8 cellular contexts compared by ENCODE assay signal in genomic region chr20:44885392-44886275, GRCh38. TPM values are rescaled to one million over a fixed set of nuclear protein-coding genes. Genes with fewer than 3 reads are reported as not detected.
DNase-seq lines count a peak whose midpoint lies in the region; ATAC-seq and TF ChIP-seq lines count a peak whose summit lies in the region.

TSS of gene YWHAB (plus strand) at chr20:44885705. CDS start at chr20:44901534, 15,829 bp downstream.

- POLR2A ChIA-PET in Panc1 (lab: Charles Lee), result interaction anchor here (0.6 to 1.0 kb wide), 6 partner anchors 21 to 502 kb away, joined by 3 to 7 read pairs (median 3); no protein-coding TSS in a partner anchor

- BruUV-seq in Panc1 (replicated peaks; lab: Mats Ljungman, UMichigan), result no TSS peak

- intact Hi-C loops in Panc1 (cut with micrococcal nuclease; ENCODE audit: unreplicated experiment), result no loop called here

- in situ Hi-C loops in Panc1 (cut with HindIII; ENCODE audit: low pct_unique_long_range_greater_than_20kb, low sequenced_read_pairs), result no loop called here

- H3K4me1 ChIP-seq in Panc1 (ENCODE audit: control insufficient read depth, insufficient read depth, low read length) (peaks cover 28% of the 10 kb centered on the region), muscle layer of duodenum (ENCODE audit: control insufficient read depth in 1 of 2, insufficient read depth in 2 of 2, low read length in 2 of 2) (peaks cover 28 to 33% of the 10 kb centered on the region in 2 donors)

- H3K9me3 Mint-ChIP-seq in activated T-cell treated with anti-CD3 and anti-CD28 coated beads, Interleukin-2, amount 50 U/mL, for 4 hours, result no peaks in the 10 kb centered on the region

- H3K27me3 Mint-ChIP-seq in activated T-cell treated with anti-CD3 and anti-CD28 coated beads, Interleukin-2, amount 50 U/mL, for 4 hours (ENCODE audit: low read depth), result no peaks in the 10 kb centered on the region

- ATAC-seq in GM21717 (IDR thresholded peaks at IDR 0.05; ENCODE audit: unreplicated experiment) (peak; percentile 86), Panc1 (peak; percentile 99), esophagus mucosa (peak; percentile 99)
- peak; percentile 98 for ATAC-seq in activated T-cell treated with anti-CD3 and anti-CD28 coated beads, Interleukin-2, amount 50 U/mL, for 4 hours

- H3K27ac ChIP-seq in Panc1 (ENCODE audit: low read length) (peak within 1 kb of the TSS; percentile 94), muscle layer of duodenum (ENCODE audit: low read length) (peak within 1 kb of the TSS; percentile 90)

- H3K36me3 Mint-ChIP-seq in activated T-cell treated with anti-CD3 and anti-CD28 coated beads, Interleukin-2, amount 50 U/mL, for 4 hours (ENCODE audit: insufficient read depth), result peaks cover 12% of the 10 kb centered on the region

- H3K4me3 Mint-ChIP-seq in activated T-cell treated with anti-CD3 and anti-CD28 coated beads, Interleukin-2, amount 50 U/mL, for 4 hours, result peak within 1 kb of the TSS; percentile 98

- peaks cover 55% of the 10 kb centered on the region for H3K4me1 Mint-ChIP-seq in activated T-cell treated with anti-CD3 and anti-CD28 coated beads, Interleukin-2, amount 50 U/mL, for 4 hours (ENCODE audit: low read depth)

- DNase-seq in DMS53 treated with DMSO at 0.1 percent for 48 hours (lab: John Stamatoyannopoulos, UW; ENCODE audit: unreplicated experiment) (peak; percentile 98), KG1 (lab: John Stamatoyannopoulos, UW) (peak; percentile 94), Panc1 (ENCODE audit: low read depth, low spot score) (peak; percentile 85)
- DNase-seq in activated T-cell treated with anti-CD3 and anti-CD28 coated beads, Interleukin-2, amount 50 U/mL, for 4 hours, result peak; percentile 96
- peak; percentile 94 to 98 for DNase-seq in stimulated activated CD8-positive, alpha-beta memory T cell treated with anti-CD3 and anti-CD28 coated beads, Interleukin-7, amount 100 ng/mL, for 4 hours (ENCODE audit: low read depth in 2 of 2)

- no peak for TF ChIP-seq CTCF in Panc1 (IDR thresholded peaks at IDR 0.05)

- H3K36me3 ChIP-seq in Panc1 (ENCODE audit: control insufficient read depth, insufficient read depth, low read length) (peaks cover 13% of the 10 kb centered on the region), muscle layer of duodenum (ENCODE audit: control insufficient read depth in 1 of 2, insufficient read depth in 2 of 2, low read length in 2 of 2) (no peaks in the 10 kb centered on the region)

- CTCF ChIA-PET in Panc1 (lab: Charles Lee), result interaction anchor here (0.9 kb wide), 1 partner anchor 9 kb away, joined by 3 read pairs; no protein-coding TSS in a partner anchor

- H3K4me3 ChIP-seq in Panc1 (ENCODE audit: low read depth in 2 of 2, low read length in 2 of 2) (peak within 1 kb of the TSS; percentile 94 to 96), muscle layer of duodenum (ENCODE audit: low read depth in 1 of 2, low read length in 2 of 2) (peak within 1 kb of the TSS; percentile 87 to 96)

- H3K9me3 ChIP-seq in Panc1 (ENCODE audit: control insufficient read depth, insufficient read depth, low read depth, low read length), result no peaks in the 10 kb centered on the region
- H3K9me3 ChIP-seq in muscle layer of duodenum (ENCODE audit: control insufficient read depth in 1 of 2, low read length in 2 of 2), result no peaks in the 10 kb centered on the region

- no peaks in the 10 kb centered on the region for H3K27me3 ChIP-seq in Panc1 (ENCODE audit: control insufficient read depth, insufficient read depth, low read length)
- no peaks in the 10 kb centered on the region for H3K27me3 ChIP-seq in muscle layer of duodenum (ENCODE audit: low read depth, low read length)

RNA-seq across cellular contexts. Expression of gene YWHAB, which starts in this region (rescaled TPM):
- 267 TPM for total RNA-seq in Panc1 (2021; ENCODE audit: unreplicated experiment)
- polyA plus RNA-seq in Panc1 (2012; ENCODE audit: insufficient read length), result 181 TPM
- total RNA-seq in activated T-cell treated with anti-CD3 and anti-CD28 coated beads, Interleukin-2, amount 50 U/mL, for 4 hours, result 100 to 1,000 TPM; 278 to 293 (median 280) TPM
- 158 TPM for total RNA-seq in esophagus mucosa

Comparison
In these comparisons a context has a peak if more than half of its experiments do, and no peak if none do; other contexts are left out.
1. Peak in every context shown above with its lines: DNase-seq, ATAC-seq, H3K4me3 ChIP-seq and H3K27ac ChIP-seq.